ENCODE assay signal across 17 cellular contexts in genomic region chr6:3882865-3883264, GRCh38. TPM values are rescaled to one million over a fixed set of nuclear protein-coding genes. Genes with fewer than 3 reads are reported as not detected.
DNase-seq lines count a peak whose midpoint lies in the region; ATAC-seq, FAIRE-seq and TF ChIP-seq lines count a peak whose summit lies in the region.
"Had no signal": no experiment of that assay in that cellular context is flagged by ENCODE, and none has a peak within 500 bp of the region (broad histone marks: within the 10 kb centered on the region; RNA-seq: fewer than 3 reads in every experiment).

No MANE protein-coding gene starts in this region.

- TF ChIP-seq CTCF in astrocyte of the spinal cord (IDR thresholded peaks at IDR 0.05; ENCODE audit: low read depth, low read length) (no peak), right atrium auricular region (IDR thresholded peaks at IDR 0.05) (no peak)

- H3K36me3 ChIP-seq in right atrium auricular region, result no peaks in the 10 kb centered on the region

- H3K27ac ChIP-seq in right atrium auricular region (peak overlapping the region; percentile 44 to 50), skin epidermis (peak overlapping the region in 13 of 21 experiments; percentile 7 to 87 (median 66))
- H3K27ac ChIP-seq: HL-60, parathyroid adenoma had no signal

- ATAC-seq in HG03108 (IDR thresholded peaks at IDR 0.05; ENCODE audit: unreplicated experiment), result no peak
- ATAC-seq: effector memory CD8-positive, alpha-beta T cell; T-helper 17 cell had no signal

- H3K27me3 ChIP-seq in right atrium auricular region, result no peaks in the 10 kb centered on the region

- no peak overlapping the region for H3K4me3 ChIP-seq in astrocyte of the spinal cord (ENCODE audit: low read depth, low read length)
- H3K4me3 ChIP-seq in right atrium auricular region, result no peak overlapping the region
- no peak overlapping the region for H3K4me3 ChIP-seq in skin epidermis

- in situ Hi-C loops in astrocyte of the spinal cord (cut with HindIII; ENCODE audit: low sequenced_read_pairs), result no loop called here

- FAIRE-seq in RCC 7860 (lab: Jason Lieb, UNC), result no peak
- FAIRE-seq: GM18507 had no signal

- DNase-seq in EL (peak; percentile 68), astrocyte of the spinal cord (ENCODE audit: low read depth, low spot score) (peak; percentile 29), right atrium auricular region (ENCODE audit: low spot score) (peak; percentile 64), RCC 7860 (ENCODE audit: low spot score) (no peak), NCI-H446 treated with DMSO at 0.1 percent for 48 hours (lab: John Stamatoyannopoulos, UW) (no peak), GOT3 (lab: John Stamatoyannopoulos, UW) (no peak)
- DNase-seq: activated CD4-positive, alpha-beta T cell treated with anti-CD3 and anti-CD28 coated beads, Interleukin-2, amount 50 U/mL, for 1 hour; CD4-positive, alpha-beta memory T cell; effector memory CD8-positive, alpha-beta T cell; stimulated activated CD4-positive, alpha-beta T cell treated with anti-CD3 and anti-CD28 coated beads, Interleukin-2, amount 100 ng/mL, for 24 hours; T-helper 17 cell had no signal

- no peaks in the 10 kb centered on the region for H3K9me3 ChIP-seq in right atrium auricular region

- peaks cover 0 to 26% of the 10 kb centered on the region in 2 donors for H3K4me1 ChIP-seq in right atrium auricular region
- H3K4me1 ChIP-seq: parathyroid adenoma had no signal

RNA-seq across cellular contexts. Expression of gene FAM50B, which starts 33.7 kb away (rescaled TPM):
- total RNA-seq in right atrium auricular region, result 10 to 100 TPM; 10.0 to 19.6 TPM
- total RNA-seq: G401 had no signal

Comparison
In these comparisons a context has a peak if more than half of its experiments do, and no peak if none do; other contexts are left out.
1. DNase-seq: peak in EL (single experiment), astrocyte of the spinal cord (single experiment) and right atrium auricular region (single experiment); none in RCC 7860 (single experiment), NCI-H446 treated with DMSO at 0.1 percent for 48 hours (single experiment) and GOT3 (single experiment).